In genomic region chr3:190024912-190025311, GRCh38 we compare ENCODE assay signal across 16 cellular contexts.
A peak's percentile ranks its signal among the peaks of the same experiment; 100 is the strongest.
DNase-seq lines count a peak whose midpoint lies in the region; ATAC-seq, FAIRE-seq and TF ChIP-seq lines count a peak whose summit lies in the region.
"Had no signal": no experiment of that assay in that cellular context is flagged by ENCODE, and none has a peak within 500 bp of the region (broad histone marks: within the 10 kb centered on the region; RNA-seq: fewer than 3 reads in every experiment).

No MANE protein-coding gene starts in this region.

- H3K9me3 ChIP-seq in SK-N-SH: no peaks in the 10 kb centered on the region
- no peaks in the 10 kb centered on the region for H3K9me3 ChIP-seq in left lung
- H3K9me3 ChIP-seq in CD4-positive, alpha-beta memory T cell (ENCODE audit: control insufficient read depth in 1 of 2, low read length in 2 of 2): no peaks in the 10 kb centered on the region
- H3K9me3 ChIP-seq: ascending aorta, suprapubic skin had no signal

- H3K4me3 Mint-ChIP-seq in CD4-positive, alpha-beta memory T cell: no peak overlapping the region

- no peaks in the 10 kb centered on the region for H3K36me3 ChIP-seq in SK-N-SH (replicated peaks in 1 of 2; ENCODE audit: control insufficient read depth in 1 of 2, insufficient read depth in 2 of 2, low read length in 1 of 2)
- no peaks in the 10 kb centered on the region for H3K36me3 ChIP-seq in left lung
- H3K36me3 ChIP-seq in CD4-positive, alpha-beta memory T cell (ENCODE audit: insufficient read depth, low read length): no peaks in the 10 kb centered on the region
- H3K36me3 ChIP-seq: ascending aorta, suprapubic skin had no signal

- no peaks in the 10 kb centered on the region for H3K79me2 ChIP-seq in SK-N-SH (ENCODE audit: insufficient read depth)

- H2AFZ ChIP-seq in SK-N-SH (ENCODE audit: low read depth): peak overlapping the region; percentile 23

- peaks cover 0 to 13% of the 10 kb centered on the region in 2 experiments; a peak in 1 of 4 replicates for H3K4me1 ChIP-seq in SK-N-SH (ENCODE audit: control insufficient read depth in 1 of 2, insufficient read depth in 2 of 2, low read depth in 1 of 2, low read length in 1 of 2)
- no peaks in the 10 kb centered on the region for H3K4me1 ChIP-seq in left lung
- no peaks in the 10 kb centered on the region for H3K4me1 ChIP-seq in CD4-positive, alpha-beta memory T cell (ENCODE audit: insufficient read depth, low read length)
- H3K4me1 ChIP-seq: ascending aorta, suprapubic skin had no signal

- H3K27ac ChIP-seq in SK-N-SH (ENCODE audit: low read depth in 2 of 2, low read length in 1 of 2) (peak overlapping the region in 1 of 2 experiments; percentile 68; a peak in 2 of 4 replicates), left lung (no peak overlapping the region)
- H3K27ac ChIP-seq in CD4-positive, alpha-beta memory T cell (ENCODE audit: low read depth, low read length): no peak overlapping the region
- H3K27ac ChIP-seq: ascending aorta, suprapubic skin had no signal

- FAIRE-seq in GM12892 (lab: Jason Lieb, UNC): peak; percentile 27
- FAIRE-seq: GM18507, H1, TTC549 had no signal

- DNase-seq in GM12892 (ENCODE audit: insufficient read length) (no peak), SK-N-SH (no peak), left lung (no peak), HuH-7.5 (ENCODE audit: low spot score) (no peak)
- no peak for DNase-seq in effector CD4-positive, alpha-beta T cell
- no peak for DNase-seq in CD4-positive, alpha-beta memory T cell
- DNase-seq in activated effector memory CD4-positive, alpha-beta T cell treated with anti-CD3 and anti-CD28 coated beads, Interleukin-2, amount 50 U/mL, for 16 hours: no peak
- DNase-seq: activated T-cell treated with anti-CD3 and anti-CD28 coated beads for 4 hours, left ventricle myocardium superior, NCI-H1417 treated with DMSO at 0.1 percent for 48 hours had no signal

- H3K36me3 Mint-ChIP-seq in CD4-positive, alpha-beta memory T cell: no peaks in the 10 kb centered on the region

- TF ChIP-seq POLR2A in GM12892 (IDR thresholded peaks at IDR 0.05; ENCODE audit: low read depth, low read length): no peak

- WGBS in SK-N-SH (ENCODE audit: low lambda C conversion rate): 24% methylated on average over 4 of the region's 4 CpGs

- POLR2A ChIA-PET in SK-N-SH (lab: Yijun Ruan, JAX): no interaction called here
- POLR2A ChIA-PET in CD4-positive, alpha-beta memory T cell (lab: Charles Lee; ENCODE audit: partially characterized antibody): no interaction called here

- peaks cover 8% of the 10 kb centered on the region for H3F3A ChIP-seq in SK-N-SH (replicated peaks; ENCODE audit: insufficient read depth)

- no peaks in the 10 kb centered on the region for H4K20me1 ChIP-seq in SK-N-SH (ENCODE audit: insufficient read depth)

- no peaks in the 10 kb centered on the region for H3K9me3 Mint-ChIP-seq in CD4-positive, alpha-beta memory T cell

- H3K27me3 Mint-ChIP-seq in CD4-positive, alpha-beta memory T cell: peaks cover 5 to 11% of the 10 kb centered on the region in 2 donors

- TF ChIP-seq RAD21 in SK-N-SH (IDR thresholded peaks at IDR 0.05; ENCODE audit: low read length): no peak

- ATAC-seq in HG03196 (IDR thresholded peaks at IDR 0.05; ENCODE audit: unreplicated experiment): peak; percentile 86
- ATAC-seq in left lung: peak; percentile 64
- ATAC-seq: left ventricle myocardium superior had no signal

- H3K9ac ChIP-seq in SK-N-SH: no peak overlapping the region

- no peak overlapping the region for H3K4me2 ChIP-seq in SK-N-SH

- TF ChIP-seq CTCF in SK-N-SH (IDR thresholded peaks at IDR 0.05): no peak
- no peak for TF ChIP-seq CTCF in left lung (IDR thresholded peaks at IDR 0.05)

- intact Hi-C loops in left lung (cut with DNase I): no loop called here
- intact Hi-C loops in CD4-positive, alpha-beta memory T cell (cut with micrococcal nuclease): no loop called here

- no peaks in the 10 kb centered on the region for H3K4me1 Mint-ChIP-seq in CD4-positive, alpha-beta memory T cell

- H3K27me3 ChIP-seq in SK-N-SH (ENCODE audit: insufficient read depth): no peaks in the 10 kb centered on the region
- H3K27me3 ChIP-seq in left lung: no peaks in the 10 kb centered on the region
- H3K27me3 ChIP-seq in CD4-positive, alpha-beta memory T cell (ENCODE audit: insufficient read depth, low read length): no peaks in the 10 kb centered on the region
- H3K27me3 ChIP-seq: ascending aorta, suprapubic skin had no signal

- H3K9me2 ChIP-seq in SK-N-SH: no peaks in the 10 kb centered on the region

- no peak overlapping the region for H3K27ac Mint-ChIP-seq in CD4-positive, alpha-beta memory T cell

- H3K4me3 ChIP-seq in SK-N-SH (ENCODE audit: low read depth in 2 of 2, low read length in 1 of 2) (no peak overlapping the region), left lung (no peak overlapping the region)
- H3K4me3 ChIP-seq in CD4-positive, alpha-beta memory T cell (ENCODE audit: low read length in 2 of 2): no peak overlapping the region
- H3K4me3 ChIP-seq: ascending aorta, suprapubic skin had no signal

- CTCF ChIA-PET in SK-N-SH (lab: Yijun Ruan, JAX): no interaction called here
- CTCF ChIA-PET in CD4-positive, alpha-beta memory T cell (lab: Charles Lee; ENCODE audit: partially characterized antibody): interaction anchor here (0.6 to 1.1 kb wide), 2 partner anchors 12 to 14 kb away, joined by 3 to 4 read pairs; no protein-coding TSS in a partner anchor

- TF ChIP-seq EP300 in SK-N-SH (IDR thresholded peaks at IDR 0.05; ENCODE audit: borderline replicate concordance in 1 of 2, low read depth in 1 of 2, low read length in 1 of 2): no peak

TF ChIP-seq in SK-N-SH, 30 proteins besides CTCF, POLR2A, EP300 and RAD21:
- 0 out of 2 replicates have a peak, but pooled peaks have one; percentile 23 for TF ChIP-seq JUND (IDR thresholded peaks at IDR 0.05)
- TF ChIP-seq, protein P1, sequence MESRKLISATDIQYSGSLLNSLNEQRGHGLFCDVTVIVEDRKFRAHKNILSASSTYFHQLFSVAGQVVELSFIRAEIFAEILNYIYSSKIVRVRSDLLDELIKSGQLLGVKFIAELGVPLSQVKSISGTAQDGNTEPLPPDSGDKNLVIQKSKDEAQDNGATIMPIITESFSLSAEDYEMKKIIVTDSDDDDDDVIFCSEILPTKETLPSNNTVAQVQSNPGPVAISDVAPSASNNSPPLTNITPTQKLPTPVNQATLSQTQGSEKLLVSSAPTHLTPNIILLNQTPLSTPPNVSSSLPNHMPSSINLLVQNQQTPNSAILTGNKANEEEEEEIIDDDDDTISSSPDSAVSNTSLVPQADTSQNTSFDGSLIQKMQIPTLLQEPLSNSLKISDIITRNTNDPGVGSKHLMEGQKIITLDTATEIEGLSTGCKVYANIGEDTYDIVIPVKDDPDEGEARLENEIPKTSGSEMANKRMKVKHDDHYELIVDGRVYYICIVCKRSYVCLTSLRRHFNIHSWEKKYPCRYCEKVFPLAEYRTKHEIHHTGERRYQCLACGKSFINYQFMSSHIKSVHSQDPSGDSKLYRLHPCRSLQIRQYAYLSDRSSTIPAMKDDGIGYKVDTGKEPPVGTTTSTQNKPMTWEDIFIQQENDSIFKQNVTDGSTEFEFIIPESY (IDR thresholded peaks at IDR 0.05; ENCODE audit: borderline replicate concordance, low read depth): no peak
- TF ChIP-seq MEF2A (IDR thresholded peaks at IDR 0.05; ENCODE audit: borderline replicate concordance, low read depth): 0 out of 2 replicates have a peak, but pooled peaks have one; percentile 54
- no peak for TF ChIP-seq TCF12 (IDR thresholded peaks at IDR 0.05)
